ENCODE assay signal across 8 cellular contexts in genomic region chr13:26929971-26930730, GRCh38.
DNase-seq lines count a peak whose midpoint lies in the region; ATAC-seq, FAIRE-seq and TF ChIP-seq lines count a peak whose summit lies in the region.

No MANE protein-coding gene starts in this region.

- peak; percentile 65 for ATAC-seq in GM18868 (IDR thresholded peaks at IDR 0.05; ENCODE audit: unreplicated experiment)
- ATAC-seq in heart left ventricle, result peak in 3 of 4 donors; percentile 68 to 73 (median 68)

- no peak for FAIRE-seq in urothelium cell line (lab: Jason Lieb, UNC)

- H3K36me3 ChIP-seq in A673 (ENCODE audit: insufficient read depth, low read length, poor library complexity, severe bottlenecking) (no peaks in the 10 kb centered on the region), heart left ventricle (no peaks in the 10 kb centered on the region)

- peaks cover 27% of the 10 kb centered on the region for H3K27me3 ChIP-seq in A673 (replicated peaks; ENCODE audit: insufficient read depth, low read depth, low read length, poor library complexity)
- peaks cover 0 to 12% (median 0%) of the 10 kb centered on the region in 9 donors for H3K27me3 ChIP-seq in heart left ventricle

- no peaks in the 10 kb centered on the region for H3K4me1 ChIP-seq in A673 (ENCODE audit: insufficient read depth, low read length, poor library complexity, severe bottlenecking)
- peaks cover 0 to 5% (median 0%) of the 10 kb centered on the region in 12 donors for H3K4me1 ChIP-seq in heart left ventricle

- CTCF ChIA-PET in A673 (lab: Charles Lee), result interaction anchor here (0.6 to 1.7 kb wide), 6 partner anchors 16 to 745 kb away, joined by 3 to 12 read pairs (median 6); no protein-coding TSS in a partner anchor

- TF ChIP-seq CTCF in A673 (conservative IDR thresholded peaks at IDR 0.05; ENCODE audit: low read depth, low read length) (peak; percentile 94), heart left ventricle (IDR thresholded peaks at IDR 0.05) (peak; percentile 85 to 97 (median 96))

- no peaks in the 10 kb centered on the region for H3K9me3 Mint-ChIP-seq in activated naive CD8-positive, alpha-beta T cell treated with anti-CD3 and anti-CD28 coated beads for 36 hours

- no peak for TF ChIP-seq POLR2A in heart left ventricle (IDR thresholded peaks at IDR 0.05)

- no peak overlapping the region for H3K27ac Mint-ChIP-seq in activated naive CD8-positive, alpha-beta T cell treated with anti-CD3 and anti-CD28 coated beads for 36 hours

- H3K9me3 ChIP-seq in A673 (ENCODE audit: low read depth, low read length, poor library complexity, severe bottlenecking), result no peaks in the 10 kb centered on the region
- no peaks in the 10 kb centered on the region for H3K9me3 ChIP-seq in heart left ventricle

- no TSS peak for BruUV-seq in A673 (replicated peaks; lab: Mats Ljungman, UMichigan)

- POLR2A ChIA-PET in A673 (lab: Charles Lee; ENCODE audit: low non-redundant PET), result no interaction called here

- H3K4me3 ChIP-seq in A673 (ENCODE audit: low read depth, low read length, poor library complexity, severe bottlenecking) (no peak overlapping the region), heart left ventricle (no peak overlapping the region)

- H3K4me1 Mint-ChIP-seq in activated naive CD8-positive, alpha-beta T cell treated with anti-CD3 and anti-CD28 coated beads for 36 hours, result no peaks in the 10 kb centered on the region

- H3K4me3 Mint-ChIP-seq in activated naive CD8-positive, alpha-beta T cell treated with anti-CD3 and anti-CD28 coated beads for 36 hours, result no peak overlapping the region

- H3K27ac ChIP-seq in A673 (ENCODE audit: low read depth, low read length, poor library complexity, severe bottlenecking) (no peak overlapping the region), heart left ventricle (no peak overlapping the region)

- peaks cover under 1% of the 10 kb centered on the region for H3K27me3 Mint-ChIP-seq in activated naive CD8-positive, alpha-beta T cell treated with anti-CD3 and anti-CD28 coated beads for 36 hours

- intact Hi-C loops in A673 (cut with micrococcal nuclease; ENCODE audit: unreplicated experiment), result loop anchor here (2.0 kb wide), 2 partner anchors 223 to 447 kb away; no protein-coding TSS in a partner anchor
- intact Hi-C loops in heart left ventricle (cut with DNase I), result loop anchor here in 9 of 10 donors (1.0 to 10.0 kb wide), 7 partner anchors 58 to 745 kb away; no protein-coding TSS in a partner anchor
- intact Hi-C loops in posterior vena cava (cut with DNase I), result no loop called here

- peak; percentile 83 for DNase-seq in A673 (ENCODE audit: low spot score)
- DNase-seq in NCI-H1092 treated with DMSO at 0.1 percent for 48 hours (lab: John Stamatoyannopoulos, UW), result peak; percentile 85
- DNase-seq in SKM-1 treated with dmso at 0.1 percent for 144 hours (lab: John Stamatoyannopoulos, UW; ENCODE audit: unreplicated experiment), result peak; percentile 46
- peak; percentile 65 for DNase-seq in activated naive CD8-positive, alpha-beta T cell treated with anti-CD3 and anti-CD28 coated beads for 36 hours
- peak; percentile 50 to 83 (median 57) for DNase-seq in heart left ventricle
- DNase-seq in posterior vena cava (ENCODE audit: low spot score), result peak; percentile 89
- peak; percentile 73 for DNase-seq in urothelium cell line (ENCODE audit: low spot score)

- H3K36me3 Mint-ChIP-seq in activated naive CD8-positive, alpha-beta T cell treated with anti-CD3 and anti-CD28 coated beads for 36 hours, result no peaks in the 10 kb centered on the region

- 12 to 15% (median 13%) methylated on average over 21 of the region's 21 CpGs for WGBS in heart left ventricle, 4 donors

Comparison
In these comparisons a context has a peak if more than half of its experiments do, and no peak if none do; other contexts are left out.
1. intact Hi-C loops: an anchor here in A673 (2.0 kb wide) and heart left ventricle (1.0 to 10.0 kb wide); none called in posterior vena cava.